ENCODE assay signal across 1 cellular context in the genomic region with DNA sequence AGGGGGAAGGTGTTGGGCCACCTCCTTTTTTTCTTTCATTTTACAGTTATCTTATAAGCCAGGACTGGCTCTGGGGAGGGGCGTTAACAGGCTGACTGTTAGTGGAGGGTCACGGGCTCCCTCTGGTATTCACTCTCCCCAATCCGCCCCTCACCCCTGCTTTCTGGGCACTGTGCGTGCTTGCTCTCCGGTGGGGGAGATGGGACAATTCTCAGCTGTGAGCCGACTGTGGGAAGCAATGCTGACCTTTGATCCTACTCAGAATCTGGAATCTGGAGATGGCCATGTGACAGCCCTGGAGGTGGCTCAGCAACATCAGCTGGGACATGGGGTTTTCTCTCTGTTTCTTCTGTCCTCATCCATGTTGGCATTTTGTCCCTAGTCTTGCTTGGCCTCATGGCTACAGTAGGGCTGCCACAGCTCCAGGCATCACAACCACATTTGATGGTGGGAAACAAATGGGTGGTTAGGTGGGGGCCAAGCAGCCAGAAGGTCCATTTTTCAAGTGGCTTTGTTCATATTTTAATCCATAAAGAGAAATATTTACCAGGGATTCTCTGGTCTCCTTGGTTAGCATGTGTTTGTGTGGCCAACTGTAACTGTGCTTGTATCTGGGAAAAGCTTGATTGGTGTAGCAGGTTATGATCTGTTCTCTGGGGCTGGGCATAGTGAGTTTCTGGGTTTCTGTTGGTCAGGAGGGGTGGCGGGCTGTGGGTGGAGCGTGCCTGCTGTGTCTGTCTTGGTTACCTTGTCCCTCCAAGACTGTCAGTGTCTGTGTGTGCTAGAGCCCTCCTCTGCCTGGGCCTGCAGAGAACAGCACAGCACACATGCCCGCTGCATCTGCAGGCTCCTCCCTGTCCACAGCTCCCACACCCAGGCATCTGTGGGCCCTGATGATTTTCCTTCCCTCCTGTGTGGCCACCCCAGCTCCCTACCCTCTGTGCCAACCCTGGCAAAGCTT.
TF ChIP-seq lines count a peak whose summit lies in the region.

No MANE protein-coding gene starts in this region.

TF ChIP-seq in HepG2, 621 proteins besides CTCF, POLR2A, EP300 and RAD21 (continued from another document and continues in another):
- no peak for TF ChIP-seq CBX2 (IDR thresholded peaks at IDR 0.05; ENCODE audit: low read depth, low read length)
- TF ChIP-seq CBX2 (CRISPR knock-in tag; IDR thresholded peaks at IDR 0.05; ENCODE audit: low read depth): no peak
- TF ChIP-seq TBL1XR1 (IDR thresholded peaks at IDR 0.05; ENCODE audit: borderline replicate concordance, low read length, partially characterized antibody): no peak
- peak; percentile 42; the same call in 1 of the 2 replicates for TF ChIP-seq MYC (CRISPR knock-in tag; IDR thresholded peaks at IDR 0.05; ENCODE audit: borderline replicate concordance)
- TF ChIP-seq SOX6 (IDR thresholded peaks at IDR 0.05): no peak
- TF ChIP-seq SOX6 (CRISPR knock-in tag; IDR thresholded peaks at IDR 0.05): no peak
- no peak for TF ChIP-seq MLLT10 (CRISPR knock-in tag; IDR thresholded peaks at IDR 0.05)
- TF ChIP-seq SATB2 (CRISPR knock-in tag; IDR thresholded peaks at IDR 0.05): no peak
- 0 out of 2 replicates have a peak, but pooled peaks have one; percentile 22 for TF ChIP-seq FOXA3 (CRISPR knock-in tag; IDR thresholded peaks at IDR 0.05)
- TF ChIP-seq LCORL (IDR thresholded peaks at IDR 0.05): no peak
- TF ChIP-seq LCORL (CRISPR knock-in tag; IDR thresholded peaks at IDR 0.05): 0 out of 2 replicates have a peak, but pooled peaks have one; percentile 18
- TF ChIP-seq SKI (IDR thresholded peaks at IDR 0.05; ENCODE audit: partially characterized antibody): no peak
- TF ChIP-seq MTA1 (CRISPR knock-in tag; IDR thresholded peaks at IDR 0.05; ENCODE audit: borderline replicate concordance): no peak
- TF ChIP-seq ZNF709 (CRISPR knock-in tag; IDR thresholded peaks at IDR 0.05): no peak
- TF ChIP-seq ATF7 (IDR thresholded peaks at IDR 0.05): no peak
- no peak for TF ChIP-seq ATF7 (CRISPR knock-in tag; IDR thresholded peaks at IDR 0.05)
- peak; percentile 45; the same call in 1 of the 2 replicates for TF ChIP-seq ZGPAT (CRISPR knock-in tag; IDR thresholded peaks at IDR 0.05)
- no peak for TF ChIP-seq ZFP41 (CRISPR knock-in tag; IDR thresholded peaks at IDR 0.05; ENCODE audit: borderline replicate concordance)
- no peak for TF ChIP-seq ZSCAN30 (CRISPR knock-in tag; IDR thresholded peaks at IDR 0.05)
- TF ChIP-seq ADNP (CRISPR knock-in tag; IDR thresholded peaks at IDR 0.05): 0 out of 2 replicates have a peak, but pooled peaks have one; percentile 43
- TF ChIP-seq ZMYM4 (CRISPR knock-in tag; IDR thresholded peaks at IDR 0.05): 0 out of 2 replicates have a peak, but pooled peaks have one; percentile 14
- TF ChIP-seq, protein P1, sequence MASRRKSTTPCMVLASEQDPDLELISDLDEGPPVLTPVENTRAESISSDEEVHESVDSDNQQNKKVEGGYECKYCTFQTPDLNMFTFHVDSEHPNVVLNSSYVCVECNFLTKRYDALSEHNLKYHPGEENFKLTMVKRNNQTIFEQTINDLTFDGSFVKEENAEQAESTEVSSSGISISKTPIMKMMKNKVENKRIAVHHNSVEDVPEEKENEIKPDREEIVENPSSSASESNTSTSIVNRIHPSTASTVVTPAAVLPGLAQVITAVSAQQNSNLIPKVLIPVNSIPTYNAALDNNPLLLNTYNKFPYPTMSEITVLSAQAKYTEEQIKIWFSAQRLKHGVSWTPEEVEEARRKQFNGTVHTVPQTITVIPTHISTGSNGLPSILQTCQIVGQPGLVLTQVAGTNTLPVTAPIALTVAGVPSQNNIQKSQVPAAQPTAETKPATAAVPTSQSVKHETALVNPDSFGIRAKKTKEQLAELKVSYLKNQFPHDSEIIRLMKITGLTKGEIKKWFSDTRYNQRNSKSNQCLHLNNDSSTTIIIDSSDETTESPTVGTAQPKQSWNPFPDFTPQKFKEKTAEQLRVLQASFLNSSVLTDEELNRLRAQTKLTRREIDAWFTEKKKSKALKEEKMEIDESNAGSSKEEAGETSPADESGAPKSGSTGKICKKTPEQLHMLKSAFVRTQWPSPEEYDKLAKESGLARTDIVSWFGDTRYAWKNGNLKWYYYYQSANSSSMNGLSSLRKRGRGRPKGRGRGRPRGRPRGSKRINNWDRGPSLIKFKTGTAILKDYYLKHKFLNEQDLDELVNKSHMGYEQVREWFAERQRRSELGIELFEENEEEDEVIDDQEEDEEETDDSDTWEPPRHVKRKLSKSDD (CRISPR knock-in tag; IDR thresholded peaks at IDR 0.05; ENCODE audit: low read depth): no peak
- TF ChIP-seq, protein P2, sequence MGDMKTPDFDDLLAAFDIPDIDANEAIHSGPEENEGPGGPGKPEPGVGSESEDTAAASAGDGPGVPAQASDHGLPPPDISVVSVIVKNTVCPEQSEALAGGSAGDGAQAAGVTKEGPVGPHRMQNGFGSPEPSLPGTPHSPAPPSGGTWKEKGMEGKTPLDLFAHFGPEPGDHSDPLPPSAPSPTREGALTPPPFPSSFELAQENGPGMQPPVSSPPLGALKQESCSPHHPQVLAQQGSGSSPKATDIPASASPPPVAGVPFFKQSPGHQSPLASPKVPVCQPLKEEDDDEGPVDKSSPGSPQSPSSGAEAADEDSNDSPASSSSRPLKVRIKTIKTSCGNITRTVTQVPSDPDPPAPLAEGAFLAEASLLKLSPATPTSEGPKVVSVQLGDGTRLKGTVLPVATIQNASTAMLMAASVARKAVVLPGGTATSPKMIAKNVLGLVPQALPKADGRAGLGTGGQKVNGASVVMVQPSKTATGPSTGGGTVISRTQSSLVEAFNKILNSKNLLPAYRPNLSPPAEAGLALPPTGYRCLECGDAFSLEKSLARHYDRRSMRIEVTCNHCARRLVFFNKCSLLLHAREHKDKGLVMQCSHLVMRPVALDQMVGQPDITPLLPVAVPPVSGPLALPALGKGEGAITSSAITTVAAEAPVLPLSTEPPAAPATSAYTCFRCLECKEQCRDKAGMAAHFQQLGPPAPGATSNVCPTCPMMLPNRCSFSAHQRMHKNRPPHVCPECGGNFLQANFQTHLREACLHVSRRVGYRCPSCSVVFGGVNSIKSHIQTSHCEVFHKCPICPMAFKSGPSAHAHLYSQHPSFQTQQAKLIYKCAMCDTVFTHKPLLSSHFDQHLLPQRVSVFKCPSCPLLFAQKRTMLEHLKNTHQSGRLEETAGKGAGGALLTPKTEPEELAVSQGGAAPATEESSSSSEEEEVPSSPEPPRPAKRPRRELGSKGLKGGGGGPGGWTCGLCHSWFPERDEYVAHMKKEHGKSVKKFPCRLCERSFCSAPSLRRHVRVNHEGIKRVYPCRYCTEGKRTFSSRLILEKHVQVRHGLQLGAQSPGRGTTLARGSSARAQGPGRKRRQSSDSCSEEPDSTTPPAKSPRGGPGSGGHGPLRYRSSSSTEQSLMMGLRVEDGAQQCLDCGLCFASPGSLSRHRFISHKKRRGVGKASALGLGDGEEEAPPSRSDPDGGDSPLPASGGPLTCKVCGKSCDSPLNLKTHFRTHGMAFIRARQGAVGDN (CRISPR knock-in tag; IDR thresholded peaks at IDR 0.05): peak; percentile 46
- peak; percentile 99 for TF ChIP-seq ZMYM3 (CRISPR knock-in tag; IDR thresholded peaks at IDR 0.05)
- TF ChIP-seq ZNF326 (CRISPR knock-in tag; IDR thresholded peaks at IDR 0.05; ENCODE audit: borderline replicate concordance): no peak
- TF ChIP-seq, protein P3, sequence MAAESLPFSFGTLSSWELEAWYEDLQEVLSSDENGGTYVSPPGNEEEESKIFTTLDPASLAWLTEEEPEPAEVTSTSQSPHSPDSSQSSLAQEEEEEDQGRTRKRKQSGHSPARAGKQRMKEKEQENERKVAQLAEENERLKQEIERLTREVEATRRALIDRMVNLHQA (CRISPR knock-in tag; IDR thresholded peaks at IDR 0.05): no peak
- TF ChIP-seq, protein P4, sequence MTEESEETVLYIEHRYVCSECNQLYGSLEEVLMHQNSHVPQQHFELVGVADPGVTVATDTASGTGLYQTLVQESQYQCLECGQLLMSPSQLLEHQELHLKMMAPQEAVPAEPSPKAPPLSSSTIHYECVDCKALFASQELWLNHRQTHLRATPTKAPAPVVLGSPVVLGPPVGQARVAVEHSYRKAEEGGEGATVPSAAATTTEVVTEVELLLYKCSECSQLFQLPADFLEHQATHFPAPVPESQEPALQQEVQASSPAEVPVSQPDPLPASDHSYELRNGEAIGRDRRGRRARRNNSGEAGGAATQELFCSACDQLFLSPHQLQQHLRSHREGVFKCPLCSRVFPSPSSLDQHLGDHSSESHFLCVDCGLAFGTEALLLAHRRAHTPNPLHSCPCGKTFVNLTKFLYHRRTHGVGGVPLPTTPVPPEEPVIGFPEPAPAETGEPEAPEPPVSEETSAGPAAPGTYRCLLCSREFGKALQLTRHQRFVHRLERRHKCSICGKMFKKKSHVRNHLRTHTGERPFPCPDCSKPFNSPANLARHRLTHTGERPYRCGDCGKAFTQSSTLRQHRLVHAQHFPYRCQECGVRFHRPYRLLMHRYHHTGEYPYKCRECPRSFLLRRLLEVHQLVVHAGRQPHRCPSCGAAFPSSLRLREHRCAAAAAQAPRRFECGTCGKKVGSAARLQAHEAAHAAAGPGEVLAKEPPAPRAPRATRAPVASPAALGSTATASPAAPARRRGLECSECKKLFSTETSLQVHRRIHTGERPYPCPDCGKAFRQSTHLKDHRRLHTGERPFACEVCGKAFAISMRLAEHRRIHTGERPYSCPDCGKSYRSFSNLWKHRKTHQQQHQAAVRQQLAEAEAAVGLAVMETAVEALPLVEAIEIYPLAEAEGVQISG (CRISPR knock-in tag; IDR thresholded peaks at IDR 0.05): 0 out of 2 replicates have a peak, but pooled peaks have one; percentile 10
- TF ChIP-seq ARNTL (CRISPR knock-in tag; IDR thresholded peaks at IDR 0.05): 0 out of 2 replicates have a peak, but pooled peaks have one; percentile 29
- no peak for TF ChIP-seq ZNF556 (CRISPR knock-in tag; IDR thresholded peaks at IDR 0.05; ENCODE audit: borderline replicate concordance)
- TF ChIP-seq, protein P5, sequence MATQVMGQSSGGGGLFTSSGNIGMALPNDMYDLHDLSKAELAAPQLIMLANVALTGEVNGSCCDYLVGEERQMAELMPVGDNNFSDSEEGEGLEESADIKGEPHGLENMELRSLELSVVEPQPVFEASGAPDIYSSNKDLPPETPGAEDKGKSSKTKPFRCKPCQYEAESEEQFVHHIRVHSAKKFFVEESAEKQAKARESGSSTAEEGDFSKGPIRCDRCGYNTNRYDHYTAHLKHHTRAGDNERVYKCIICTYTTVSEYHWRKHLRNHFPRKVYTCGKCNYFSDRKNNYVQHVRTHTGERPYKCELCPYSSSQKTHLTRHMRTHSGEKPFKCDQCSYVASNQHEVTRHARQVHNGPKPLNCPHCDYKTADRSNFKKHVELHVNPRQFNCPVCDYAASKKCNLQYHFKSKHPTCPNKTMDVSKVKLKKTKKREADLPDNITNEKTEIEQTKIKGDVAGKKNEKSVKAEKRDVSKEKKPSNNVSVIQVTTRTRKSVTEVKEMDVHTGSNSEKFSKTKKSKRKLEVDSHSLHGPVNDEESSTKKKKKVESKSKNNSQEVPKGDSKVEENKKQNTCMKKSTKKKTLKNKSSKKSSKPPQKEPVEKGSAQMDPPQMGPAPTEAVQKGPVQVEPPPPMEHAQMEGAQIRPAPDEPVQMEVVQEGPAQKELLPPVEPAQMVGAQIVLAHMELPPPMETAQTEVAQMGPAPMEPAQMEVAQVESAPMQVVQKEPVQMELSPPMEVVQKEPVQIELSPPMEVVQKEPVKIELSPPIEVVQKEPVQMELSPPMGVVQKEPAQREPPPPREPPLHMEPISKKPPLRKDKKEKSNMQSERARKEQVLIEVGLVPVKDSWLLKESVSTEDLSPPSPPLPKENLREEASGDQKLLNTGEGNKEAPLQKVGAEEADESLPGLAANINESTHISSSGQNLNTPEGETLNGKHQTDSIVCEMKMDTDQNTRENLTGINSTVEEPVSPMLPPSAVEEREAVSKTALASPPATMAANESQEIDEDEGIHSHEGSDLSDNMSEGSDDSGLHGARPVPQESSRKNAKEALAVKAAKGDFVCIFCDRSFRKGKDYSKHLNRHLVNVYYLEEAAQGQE (IDR thresholded peaks at IDR 0.05; ENCODE audit: borderline replicate concordance in 1 of 2, low read depth in 1 of 2, low read length in 2 of 2): no peak
- peak; percentile 62; the same call in 1 of the 2 replicates for TF ChIP-seq SAP130 (CRISPR knock-in tag; IDR thresholded peaks at IDR 0.05; ENCODE audit: low read depth)
- TF ChIP-seq, protein P6, sequence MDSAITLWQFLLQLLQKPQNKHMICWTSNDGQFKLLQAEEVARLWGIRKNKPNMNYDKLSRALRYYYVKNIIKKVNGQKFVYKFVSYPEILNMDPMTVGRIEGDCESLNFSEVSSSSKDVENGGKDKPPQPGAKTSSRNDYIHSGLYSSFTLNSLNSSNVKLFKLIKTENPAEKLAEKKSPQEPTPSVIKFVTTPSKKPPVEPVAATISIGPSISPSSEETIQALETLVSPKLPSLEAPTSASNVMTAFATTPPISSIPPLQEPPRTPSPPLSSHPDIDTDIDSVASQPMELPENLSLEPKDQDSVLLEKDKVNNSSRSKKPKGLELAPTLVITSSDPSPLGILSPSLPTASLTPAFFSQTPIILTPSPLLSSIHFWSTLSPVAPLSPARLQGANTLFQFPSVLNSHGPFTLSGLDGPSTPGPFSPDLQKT (CRISPR knock-in tag; IDR thresholded peaks at IDR 0.05; ENCODE audit: borderline replicate concordance): no peak
- TF ChIP-seq ZFP82 (CRISPR knock-in tag; IDR thresholded peaks at IDR 0.05; ENCODE audit: borderline replicate concordance): no peak
- no peak for TF ChIP-seq ZNF616 (CRISPR knock-in tag; IDR thresholded peaks at IDR 0.05; ENCODE audit: low read depth)
- TF ChIP-seq ZKSCAN5 (CRISPR knock-in tag; IDR thresholded peaks at IDR 0.05): no peak
- TF ChIP-seq RARA (CRISPR knock-in tag; IDR thresholded peaks at IDR 0.05): 0 out of 2 replicates have a peak, but pooled peaks have one; percentile 12
- no peak for TF ChIP-seq ZNF746 (CRISPR knock-in tag; IDR thresholded peaks at IDR 0.05)
- TF ChIP-seq, protein P7, sequence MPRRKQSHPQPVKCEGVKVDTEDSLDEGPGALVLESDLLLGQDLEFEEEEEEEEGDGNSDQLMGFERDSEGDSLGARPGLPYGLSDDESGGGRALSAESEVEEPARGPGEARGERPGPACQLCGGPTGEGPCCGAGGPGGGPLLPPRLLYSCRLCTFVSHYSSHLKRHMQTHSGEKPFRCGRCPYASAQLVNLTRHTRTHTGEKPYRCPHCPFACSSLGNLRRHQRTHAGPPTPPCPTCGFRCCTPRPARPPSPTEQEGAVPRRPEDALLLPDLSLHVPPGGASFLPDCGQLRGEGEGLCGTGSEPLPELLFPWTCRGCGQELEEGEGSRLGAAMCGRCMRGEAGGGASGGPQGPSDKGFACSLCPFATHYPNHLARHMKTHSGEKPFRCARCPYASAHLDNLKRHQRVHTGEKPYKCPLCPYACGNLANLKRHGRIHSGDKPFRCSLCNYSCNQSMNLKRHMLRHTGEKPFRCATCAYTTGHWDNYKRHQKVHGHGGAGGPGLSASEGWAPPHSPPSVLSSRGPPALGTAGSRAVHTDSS (CRISPR knock-in tag; conservative IDR thresholded peaks at IDR 0.05): no peak
